In the genomic region with DNA sequence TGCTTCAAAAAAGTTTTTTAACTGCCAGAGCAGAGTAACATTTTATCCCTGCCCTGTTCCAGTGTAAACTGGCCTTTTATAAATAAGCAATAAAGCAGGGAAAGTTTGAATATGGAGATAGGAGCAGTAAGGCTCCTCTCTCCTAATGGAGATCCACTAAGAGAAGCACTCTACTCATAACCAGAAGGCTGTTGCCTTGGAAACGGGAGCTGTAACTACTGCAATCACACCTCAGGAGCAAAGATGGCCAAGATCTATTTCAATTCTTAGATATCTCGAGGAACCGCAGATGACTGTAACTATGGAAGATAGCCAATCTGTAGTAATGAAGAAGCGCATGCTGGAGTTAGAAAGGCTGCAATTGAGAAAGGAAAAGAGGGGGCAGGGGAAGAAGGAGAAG, we compare ENCODE assay signal across 9 cellular contexts. TPM values are rescaled to one million over a fixed set of nuclear protein-coding genes. Genes with fewer than 3 reads are reported as not detected.
DNase-seq lines count a peak whose midpoint lies in the region; ATAC-seq, FAIRE-seq and TF ChIP-seq lines count a peak whose summit lies in the region.
"Had no signal": no experiment of that assay in that cellular context is flagged by ENCODE, and none has a peak within 500 bp of the region (broad histone marks: within the 10 kb centered on the region; RNA-seq: fewer than 3 reads in every experiment).

No MANE protein-coding gene starts in this region.

- H3K4me1 ChIP-seq in spleen: peaks cover 28 to 100% (median 83%) of the 10 kb centered on the region in 6 donors

- H3K27ac ChIP-seq in spleen: peak overlapping the region in 4 of 8 donors; percentile 12 to 54 (median 28)

- DNase-seq in stimulated activated CD4-positive, alpha-beta T cell treated with anti-CD3 and anti-CD28 coated beads, Interleukin-15, amount 100 ng/mL, for 24 hours: peak; percentile 46
- DNase-seq in stimulated activated CD4-positive, alpha-beta T cell treated with anti-CD3 and anti-CD28 coated beads, Interleukin-4, amount 100 ng/mL, for 4 hours: no peak
- DNase-seq in bronchial epithelial cell (ENCODE audit: low read depth) (peak; percentile 29), spleen (no peak), NCI-H2081 treated with DMSO at 0.1 percent for 48 hours (lab: John Stamatoyannopoulos, UW) (no peak)

- intact Hi-C loops in spleen (cut with DNase I; ENCODE audit: low total_unique reads): no loop called here

- TF ChIP-seq POLR2A in spleen (IDR thresholded peaks at IDR 0.05) (no peak), GM18505 (IDR thresholded peaks at IDR 0.05; ENCODE audit: borderline replicate concordance, extremely low read depth, insufficient read depth, insufficient read length) (no peak)

- no peak for FAIRE-seq in bronchial epithelial cell (lab: Jason Lieb, UNC)

- 60 to 75% (median 69%) methylated on average over 4 of the region's 4 CpGs for WGBS in spleen, 5 donors

- H3K36me3 ChIP-seq in bronchial epithelial cell (ENCODE audit: control insufficient read depth, insufficient read depth, low read length): no peaks in the 10 kb centered on the region
- peaks cover 0 to 4% (median 0%) of the 10 kb centered on the region in 6 donors for H3K36me3 ChIP-seq in spleen

- H3K9me3 ChIP-seq in spleen: no peaks in the 10 kb centered on the region

- H3K27me3 ChIP-seq in bronchial epithelial cell (ENCODE audit: control insufficient read depth, insufficient read depth, low read length): no peaks in the 10 kb centered on the region
- H3K27me3 ChIP-seq in spleen (replicated peaks in 1 of 7): no peaks in the 10 kb centered on the region

- ATAC-seq in HG03175 (IDR thresholded peaks at IDR 0.05; ENCODE audit: unreplicated experiment) (peak; percentile 86), GM18517 (IDR thresholded peaks at IDR 0.05; ENCODE audit: unreplicated experiment) (no peak), GM18505 (IDR thresholded peaks at IDR 0.05; ENCODE audit: unreplicated experiment) (no peak)
- ATAC-seq: Panc1 had no signal

- TF ChIP-seq CTCF in bronchial epithelial cell (IDR thresholded peaks at IDR 0.05; ENCODE audit: insufficient read depth, low read length, severe bottlenecking) (no peak), spleen (IDR thresholded peaks at IDR 0.05 in 8 of 11, conservative IDR thresholded peaks at IDR 0.05 in 3 of 11) (no peak)

- no peak overlapping the region for H3K4me3 ChIP-seq in bronchial epithelial cell (ENCODE audit: low read depth, low read length)
- H3K4me3 ChIP-seq in spleen: no peak overlapping the region

RNA-seq across cellular contexts. Expression of gene ANKRD44, which starts 41.4 kb away (rescaled TPM):
- total RNA-seq in bronchial epithelial cell (0.26 and 0.90 TPM in 2 replicates), spleen (100 to 1,000 TPM; 108 to 183 (median 145) TPM)
- polyA plus RNA-seq in spleen: 10 to 100 TPM; 16.0 to 18.5 (median 16.3) TPM

Comparison
In these comparisons a context has a peak if more than half of its experiments do, and no peak if none do; other contexts are left out.
1. DNase-seq: peak in stimulated activated CD4-positive, alpha-beta T cell treated with anti-CD3 and anti-CD28 coated beads, Interleukin-15, amount 100 ng/mL, for 24 hours (single experiment) and bronchial epithelial cell (single experiment); none in stimulated activated CD4-positive, alpha-beta T cell treated with anti-CD3 and anti-CD28 coated beads, Interleukin-4, amount 100 ng/mL, for 4 hours (0 of 2), spleen (single experiment) and NCI-H2081 treated with DMSO at 0.1 percent for 48 hours (single experiment).
2. RNA of gene ANKRD44, which starts 41.4 kb away (total RNA-seq): 108 to 183 TPM in spleen; 0.26 to 0.90 TPM in bronchial epithelial cell; every median in the first group is over 10 times any median in the second.